8 cellular contexts compared by ENCODE assay signal in the genomic region with DNA sequence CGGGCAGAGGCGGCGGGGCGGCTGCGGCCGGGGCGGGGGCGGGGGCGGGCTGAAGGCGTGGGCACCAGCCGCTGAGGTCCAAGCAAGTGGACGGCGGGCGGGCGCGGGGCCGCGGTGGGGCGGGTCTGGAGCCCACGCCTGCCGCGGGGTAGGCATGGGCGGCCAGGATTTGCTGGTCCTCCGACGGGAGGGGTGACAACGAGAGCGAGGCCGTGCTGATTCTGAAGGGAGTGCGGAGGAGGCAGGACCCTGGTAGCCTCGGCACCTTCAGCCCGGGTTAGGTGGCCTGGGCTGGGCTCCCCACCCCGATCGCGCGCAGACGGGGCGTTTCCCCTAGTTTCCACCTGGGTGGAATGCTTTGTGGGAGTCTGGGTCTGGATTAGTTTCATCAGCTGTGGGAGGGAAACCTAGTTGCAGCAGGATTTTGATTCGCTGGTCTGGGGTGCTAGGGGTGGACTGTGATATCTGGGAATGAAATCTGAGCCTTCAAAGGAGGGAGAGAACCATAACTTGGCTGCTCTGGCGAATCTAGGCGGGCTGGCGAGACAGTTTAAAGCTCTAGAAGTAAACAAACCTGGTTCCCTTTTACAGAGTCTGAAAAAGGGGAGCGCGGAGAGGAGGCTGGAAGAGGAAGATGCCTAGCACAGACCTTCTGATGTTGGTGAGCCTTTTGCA. TPM values are rescaled to one million over a fixed set of nuclear protein-coding genes. Genes with fewer than 3 reads are reported as not detected.
A peak's percentile ranks its signal among the peaks of the same experiment; 100 is the strongest.
DNase-seq lines count a peak whose midpoint lies in the region; ATAC-seq and TF ChIP-seq lines count a peak whose summit lies in the region.

No MANE protein-coding gene starts in this region.

- H3K9me3 Mint-ChIP-seq in activated naive CD8-positive, alpha-beta T cell treated with anti-CD3 and anti-CD28 coated beads, Interleukin-2, amount 50 U/mL, for 24 hours: no peaks in the 10 kb centered on the region
- peaks cover 1% of the 10 kb centered on the region for H3K9me3 Mint-ChIP-seq in glutamatergic neuron (ENCODE audit: unreplicated experiment)

- CTCF ChIA-PET in SK-N-SH (lab: Yijun Ruan, JAX): interaction anchor here (0.6 to 5.7 kb wide), 19 partner anchors 9 to 355 kb away, joined by 3 to 84 read pairs (median 4); a partner anchor contains a TSS

- peak overlapping the region; percentile 93 for H3K4me3 Mint-ChIP-seq in activated naive CD8-positive, alpha-beta T cell treated with anti-CD3 and anti-CD28 coated beads, Interleukin-2, amount 50 U/mL, for 24 hours
- H3K4me3 Mint-ChIP-seq in glutamatergic neuron (ENCODE audit: unreplicated experiment): peak overlapping the region; percentile 91

- peaks cover 46% of the 10 kb centered on the region for H3K79me2 ChIP-seq in SK-N-SH (ENCODE audit: insufficient read depth)

- H3K27ac ChIP-seq in SK-N-SH (ENCODE audit: low read depth in 2 of 2, low read length in 1 of 2) (peak overlapping the region; percentile 92 to 96), upper lobe of right lung (peak overlapping the region; percentile 86)

- intact Hi-C loops in upper lobe of right lung (cut with DNase I): loop anchor here (10.0 kb wide), 1 partner anchor 58 kb away; no protein-coding TSS in a partner anchor

- 0% methylated on average over 21 of the region's 43 CpGs for WGBS in SK-N-SH (ENCODE audit: low lambda C conversion rate)

- H3K36me3 ChIP-seq in SK-N-SH (replicated peaks in 1 of 2; ENCODE audit: control insufficient read depth in 1 of 2, insufficient read depth in 2 of 2, low read length in 1 of 2): peaks cover 20 to 21% of the 10 kb centered on the region in 2 experiments
- H3K36me3 ChIP-seq in upper lobe of right lung: peaks cover 11% of the 10 kb centered on the region

- no peak for TF ChIP-seq RAD21 in SK-N-SH (IDR thresholded peaks at IDR 0.05; ENCODE audit: low read length)

- H3K4me1 Mint-ChIP-seq in activated naive CD8-positive, alpha-beta T cell treated with anti-CD3 and anti-CD28 coated beads, Interleukin-2, amount 50 U/mL, for 24 hours: peaks cover 52% of the 10 kb centered on the region
- peaks cover 16% of the 10 kb centered on the region for H3K4me1 Mint-ChIP-seq in glutamatergic neuron (ENCODE audit: low read depth, unreplicated experiment)

- H3K4me3 ChIP-seq in SK-N-SH (ENCODE audit: low read depth in 2 of 2, low read length in 1 of 2) (peak overlapping the region; percentile 66 to 89), upper lobe of right lung (peak overlapping the region; percentile 70)

- DNase-seq in DMS 273 treated with DMSO at 0.1 percent for 48 hours (lab: John Stamatoyannopoulos, UW): peak; percentile 63
- peak; percentile 57 for DNase-seq in HuH-7.5 (ENCODE audit: low spot score)
- peak; percentile 89 for DNase-seq in SK-N-SH
- peak; percentile 49 for DNase-seq in activated naive CD8-positive, alpha-beta T cell treated with anti-CD3 and anti-CD28 coated beads, Interleukin-2, amount 50 U/mL, for 24 hours
- DNase-seq in glutamatergic neuron: peak; percentile 77
- peak; percentile 25 for DNase-seq in omental fat pad (ENCODE audit: low spot score)
- DNase-seq in upper lobe of right lung: peak; percentile 85

- peak overlapping the region; percentile 82 for H3K4me2 ChIP-seq in SK-N-SH

- H3K9ac ChIP-seq in SK-N-SH: peak overlapping the region; percentile 84

- H3K9me3 ChIP-seq in SK-N-SH (no peaks in the 10 kb centered on the region), upper lobe of right lung (no peaks in the 10 kb centered on the region)

- H3K9me2 ChIP-seq in SK-N-SH: no peaks in the 10 kb centered on the region

- H3F3A ChIP-seq in SK-N-SH (replicated peaks; ENCODE audit: insufficient read depth): peaks cover 10% of the 10 kb centered on the region

- H2AFZ ChIP-seq in SK-N-SH (ENCODE audit: low read depth): peak overlapping the region; percentile 79; the same call in 1 of the 2 replicates

- H3K27me3 ChIP-seq in SK-N-SH (ENCODE audit: insufficient read depth) (no peaks in the 10 kb centered on the region), upper lobe of right lung (no peaks in the 10 kb centered on the region)

- POLR2A ChIA-PET in SK-N-SH (lab: Yijun Ruan, JAX): interaction anchor here (0.8 to 2.1 kb wide), 5 partner anchors 42 to 75 kb away, joined by 3 to 12 read pairs (median 6); a partner anchor contains a TSS

- H3K4me1 ChIP-seq in SK-N-SH (ENCODE audit: control insufficient read depth in 1 of 2, insufficient read depth in 2 of 2, low read depth in 1 of 2, low read length in 1 of 2): peaks cover 5 to 9% of the 10 kb centered on the region in 2 experiments; a peak in 3 of 4 replicates
- H3K4me1 ChIP-seq in upper lobe of right lung: peaks cover 7% of the 10 kb centered on the region

- peaks cover 35% of the 10 kb centered on the region for H3K36me3 Mint-ChIP-seq in activated naive CD8-positive, alpha-beta T cell treated with anti-CD3 and anti-CD28 coated beads, Interleukin-2, amount 50 U/mL, for 24 hours (ENCODE audit: low read depth)
- no peaks in the 10 kb centered on the region for H3K36me3 Mint-ChIP-seq in glutamatergic neuron (ENCODE audit: unreplicated experiment)

- peaks cover 4% of the 10 kb centered on the region; the same call in 1 of the 2 replicates for H4K20me1 ChIP-seq in SK-N-SH (ENCODE audit: insufficient read depth)

- no peaks in the 10 kb centered on the region for H3K27me3 Mint-ChIP-seq in activated naive CD8-positive, alpha-beta T cell treated with anti-CD3 and anti-CD28 coated beads, Interleukin-2, amount 50 U/mL, for 24 hours
- H3K27me3 Mint-ChIP-seq in glutamatergic neuron (ENCODE audit: unreplicated experiment): no peaks in the 10 kb centered on the region

- H3K27ac Mint-ChIP-seq in activated naive CD8-positive, alpha-beta T cell treated with anti-CD3 and anti-CD28 coated beads, Interleukin-2, amount 50 U/mL, for 24 hours: peak overlapping the region; percentile 82
- peak overlapping the region; percentile 84 for H3K27ac Mint-ChIP-seq in glutamatergic neuron (ENCODE audit: unreplicated experiment)

- TF ChIP-seq CTCF in SK-N-SH (IDR thresholded peaks at IDR 0.05) (no peak), glutamatergic neuron (IDR thresholded peaks at IDR 0.05; ENCODE audit: partially characterized antibody, unreplicated experiment) (no peak), omental fat pad (IDR thresholded peaks at IDR 0.05) (no peak), upper lobe of right lung (IDR thresholded peaks at IDR 0.05) (no peak)

- TF ChIP-seq EP300 in SK-N-SH (IDR thresholded peaks at IDR 0.05; ENCODE audit: borderline replicate concordance in 1 of 2, low read depth in 1 of 2, low read length in 1 of 2): peak in 1 of 2 experiments; percentile 23; a peak in 1 of 4 replicates

- ATAC-seq in GM21515 (IDR thresholded peaks at IDR 0.05; ENCODE audit: unreplicated experiment) (peak; percentile 34), omental fat pad (ENCODE audit: low FRiP score) (peak; percentile 88), upper lobe of right lung (peak; percentile 79)
- ATAC-seq in activated naive CD8-positive, alpha-beta T cell treated with anti-CD3 and anti-CD28 coated beads, Interleukin-2, amount 50 U/mL, for 24 hours: peak; percentile 44

TF ChIP-seq in SK-N-SH, 30 proteins besides CTCF, POLR2A, EP300 and RAD21 (continues in another document):
- TF ChIP-seq, protein P1, sequence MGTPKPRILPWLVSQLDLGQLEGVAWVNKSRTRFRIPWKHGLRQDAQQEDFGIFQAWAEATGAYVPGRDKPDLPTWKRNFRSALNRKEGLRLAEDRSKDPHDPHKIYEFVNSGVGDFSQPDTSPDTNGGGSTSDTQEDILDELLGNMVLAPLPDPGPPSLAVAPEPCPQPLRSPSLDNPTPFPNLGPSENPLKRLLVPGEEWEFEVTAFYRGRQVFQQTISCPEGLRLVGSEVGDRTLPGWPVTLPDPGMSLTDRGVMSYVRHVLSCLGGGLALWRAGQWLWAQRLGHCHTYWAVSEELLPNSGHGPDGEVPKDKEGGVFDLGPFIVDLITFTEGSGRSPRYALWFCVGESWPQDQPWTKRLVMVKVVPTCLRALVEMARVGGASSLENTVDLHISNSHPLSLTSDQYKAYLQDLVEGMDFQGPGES (IDR thresholded peaks at IDR 0.05; ENCODE audit: low read depth, low read length): no peak
- TF ChIP-seq GATA2 (CRISPR knock-in tag; IDR thresholded peaks at IDR 0.05) (peak; percentile 54), FOSL2 (IDR thresholded peaks at IDR 0.05; ENCODE audit: borderline replicate concordance, low read depth) (no peak), SIN3A (IDR thresholded peaks at IDR 0.05; ENCODE audit: borderline replicate concordance, low read depth, low read length) (peak; percentile 85), MEF2A (IDR thresholded peaks at IDR 0.05; ENCODE audit: borderline replicate concordance, low read depth) (no peak), RCOR1 (IDR thresholded peaks at IDR 0.05; ENCODE audit: low read length) (no peak), MXI1 (IDR thresholded peaks at IDR 0.05; ENCODE audit: low read depth, low read length) (peak; percentile 87), JUND (IDR thresholded peaks at IDR 0.05) (no peak), YY1 (IDR thresholded peaks at IDR 0.05; ENCODE audit: low read depth) (0 out of 2 replicates have a peak, but pooled peaks have one; percentile 5)
- TF ChIP-seq, protein P2, sequence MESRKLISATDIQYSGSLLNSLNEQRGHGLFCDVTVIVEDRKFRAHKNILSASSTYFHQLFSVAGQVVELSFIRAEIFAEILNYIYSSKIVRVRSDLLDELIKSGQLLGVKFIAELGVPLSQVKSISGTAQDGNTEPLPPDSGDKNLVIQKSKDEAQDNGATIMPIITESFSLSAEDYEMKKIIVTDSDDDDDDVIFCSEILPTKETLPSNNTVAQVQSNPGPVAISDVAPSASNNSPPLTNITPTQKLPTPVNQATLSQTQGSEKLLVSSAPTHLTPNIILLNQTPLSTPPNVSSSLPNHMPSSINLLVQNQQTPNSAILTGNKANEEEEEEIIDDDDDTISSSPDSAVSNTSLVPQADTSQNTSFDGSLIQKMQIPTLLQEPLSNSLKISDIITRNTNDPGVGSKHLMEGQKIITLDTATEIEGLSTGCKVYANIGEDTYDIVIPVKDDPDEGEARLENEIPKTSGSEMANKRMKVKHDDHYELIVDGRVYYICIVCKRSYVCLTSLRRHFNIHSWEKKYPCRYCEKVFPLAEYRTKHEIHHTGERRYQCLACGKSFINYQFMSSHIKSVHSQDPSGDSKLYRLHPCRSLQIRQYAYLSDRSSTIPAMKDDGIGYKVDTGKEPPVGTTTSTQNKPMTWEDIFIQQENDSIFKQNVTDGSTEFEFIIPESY (IDR thresholded peaks at IDR 0.05; ENCODE audit: borderline replicate concordance, low read depth): no peak

RNA-seq across cellular contexts. Expression of a gene that starts 0.6 kb away (rescaled TPM):
- 11.8 and 15.6 TPM in 2 replicates for polyA plus RNA-seq in SK-N-SH (2012; rRNA removed)
- 14.3 and 14.7 TPM in 2 replicates for polyA plus RNA-seq in SK-N-SH (2012; cell fraction: cytosol; rRNA removed)
- polyA plus RNA-seq in SK-N-SH (2012; cell fraction: nucleus; rRNA removed): 16.4 and 24.8 TPM in 2 replicates
- total RNA-seq in glutamatergic neuron (ENCODE audit: unreplicated experiment) (111 TPM), omental fat pad (10 to 100 TPM; 27.8 to 35.3 (median 30.2) TPM), upper lobe of right lung (38.3 TPM)

RNA-seq across cellular contexts. Expression of a gene that starts 31.2 kb away (rescaled TPM):
- not detected in 2 replicates for polyA plus RNA-seq in SK-N-SH (2012; rRNA removed)
- polyA plus RNA-seq in SK-N-SH (2012; cell fraction: cytosol; rRNA removed): not detected in 2 replicates
- not detected in 2 replicates for polyA plus RNA-seq in SK-N-SH (2012; cell fraction: nucleus; rRNA removed)
- total RNA-seq in glutamatergic neuron (ENCODE audit: unreplicated experiment) (not detected), omental fat pad (not detected), upper lobe of right lung (not detected)

Comparison
In these comparisons a context has a peak if more than half of its experiments do, and no peak if none do; other contexts are left out.
1. Peak in every context shown above with its lines: DNase-seq, ATAC-seq, H3K4me3 ChIP-seq and H3K27ac ChIP-seq.
2. DNase-seq: peak in every context shown above with its lines; median percentile 89 in SK-N-SH; 85 in upper lobe of right lung; 77 in glutamatergic neuron; 63 in DMS 273 treated with DMSO at 0.1 percent for 48 hours; 57 in HuH-7.5; 49 in activated naive CD8-positive, alpha-beta T cell treated with anti-CD3 and anti-CD28 coated beads, Interleukin-2, amount 50 U/mL, for 24 hours; 25 in omental fat pad.
3. ATAC-seq: peak in every context shown above with its lines; median percentile 88 in omental fat pad; 79 in upper lobe of right lung; 44 in activated naive CD8-positive, alpha-beta T cell treated with anti-CD3 and anti-CD28 coated beads, Interleukin-2, amount 50 U/mL, for 24 hours; 34 in GM21515.